In the genomic region with DNA sequence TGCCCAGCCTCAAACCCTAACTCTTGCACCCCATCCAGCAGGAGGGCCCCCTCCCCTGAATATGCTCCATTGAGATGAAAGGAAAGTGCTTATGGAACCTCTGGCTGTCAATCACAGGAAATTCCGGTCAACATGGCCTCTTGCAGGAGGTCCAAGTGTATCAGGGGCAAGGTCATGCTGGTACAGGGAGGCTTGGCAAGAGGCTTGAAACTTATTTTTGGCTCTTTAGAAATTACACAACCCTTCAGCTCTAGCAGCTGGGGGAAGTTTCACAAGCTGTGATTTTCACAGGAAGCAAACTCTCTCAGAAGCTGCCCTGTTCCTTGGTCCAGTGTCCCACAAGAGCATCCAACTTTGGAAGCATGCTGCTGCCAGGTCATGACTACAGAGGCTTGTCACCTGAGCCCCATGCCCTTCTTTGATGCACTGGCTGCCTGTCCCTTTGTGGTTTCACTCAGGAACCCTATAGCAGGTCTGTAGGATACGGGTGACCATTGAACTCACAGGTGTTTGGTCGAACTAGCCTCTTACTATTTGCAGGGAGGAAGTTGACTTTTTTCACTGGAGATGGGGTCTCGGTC, we compare ENCODE assay signal across 19 cellular contexts. TPM values are rescaled to one million over a fixed set of nuclear protein-coding genes. Genes with fewer than 3 reads are reported as not detected.
DNase-seq lines count a peak whose midpoint lies in the region; ATAC-seq and TF ChIP-seq lines count a peak whose summit lies in the region.
"Had no signal": no experiment of that assay in that cellular context is flagged by ENCODE, and none has a peak within 500 bp of the region (broad histone marks: within the 10 kb centered on the region; RNA-seq: fewer than 3 reads in every experiment).

No MANE protein-coding gene starts in this region.

- H3K9ac ChIP-seq in OCI-LY1 (ENCODE audit: low read length) (no peak overlapping the region), trophoblast cell (ENCODE audit: low read length) (no peak overlapping the region)

- WGBS in trophoblast cell (ENCODE audit: extremely low coverage, insufficient coverage, insufficient read length): no CpG with 5 or more reads among the region's 4 CpGs
- 76 to 84% methylated on average over 3 to 4 of the region's 4 CpGs for WGBS in tibial nerve, 2 donors

- TF ChIP-seq CTCF in GM12865 (IDR thresholded peaks at IDR 0.05; ENCODE audit: insufficient read depth, low read depth, low read length, missing control alignments): no peak
- no peak for TF ChIP-seq CTCF in OCI-LY1 (IDR thresholded peaks at IDR 0.05; ENCODE audit: low read length)
- TF ChIP-seq CTCF in left ventricle myocardium inferior (IDR thresholded peaks at IDR 0.05; ENCODE audit: borderline replicate concordance): no peak
- no peak for TF ChIP-seq CTCF in mesothelial cell of epicardium (IDR thresholded peaks at IDR 0.05; ENCODE audit: unreplicated experiment)
- TF ChIP-seq CTCF in tibial nerve (IDR thresholded peaks at IDR 0.05): no peak

- H4K12ac ChIP-seq in trophoblast cell (ENCODE audit: low read depth, low read length): no peak overlapping the region

- H2BK120ac ChIP-seq in trophoblast cell (ENCODE audit: insufficient read depth, low read length, poor library complexity): no peak overlapping the region

- no peak for ATAC-seq in GM21526 (IDR thresholded peaks at IDR 0.05; ENCODE audit: low FRiP score, unreplicated experiment)

- no peak overlapping the region for H3K27ac Mint-ChIP-seq in mesothelial cell of epicardium
- H3K27ac Mint-ChIP-seq: activated naive CD8-positive, alpha-beta T cell treated with anti-CD3 and anti-CD28 coated beads for 36 hours had no signal

- H3K23ac ChIP-seq in trophoblast cell (ENCODE audit: low read length): no peak overlapping the region

- no peak overlapping the region for H2AFZ ChIP-seq in OCI-LY1 (ENCODE audit: low read length)
- no peak overlapping the region for H2AFZ ChIP-seq in trophoblast cell (ENCODE audit: insufficient read depth, low read length, poor library complexity)

- H3K4me1 Mint-ChIP-seq in mesothelial cell of epicardium: no peaks in the 10 kb centered on the region
- H3K4me1 Mint-ChIP-seq: activated naive CD8-positive, alpha-beta T cell treated with anti-CD3 and anti-CD28 coated beads for 36 hours had no signal

- no peaks in the 10 kb centered on the region for H3K27me3 Mint-ChIP-seq in mesothelial cell of epicardium (ENCODE audit: low read depth)
- H3K27me3 Mint-ChIP-seq: activated naive CD8-positive, alpha-beta T cell treated with anti-CD3 and anti-CD28 coated beads for 36 hours had no signal

- H3K9me3 ChIP-seq in OCI-LY1 (ENCODE audit: low read length) (no peaks in the 10 kb centered on the region), left ventricle myocardium inferior (replicated peaks) (no peaks in the 10 kb centered on the region), trophoblast cell (ENCODE audit: insufficient read depth, low read depth, low read length) (no peaks in the 10 kb centered on the region), tibial nerve (no peaks in the 10 kb centered on the region)
- H3K9me3 ChIP-seq: BE2C, SJSA1 had no signal

- no peaks in the 10 kb centered on the region for H4K20me1 ChIP-seq in OCI-LY1 (ENCODE audit: insufficient read depth, low read length)

- no peak overlapping the region for H2BK5ac ChIP-seq in trophoblast cell (ENCODE audit: low read depth, low read length, poor library complexity)

- no peaks in the 10 kb centered on the region for H3K27me3 ChIP-seq in OCI-LY1 (ENCODE audit: insufficient read depth, low read length)
- H3K27me3 ChIP-seq in left ventricle myocardium inferior (ENCODE audit: low read depth): no peaks in the 10 kb centered on the region
- no peaks in the 10 kb centered on the region for H3K27me3 ChIP-seq in trophoblast cell (ENCODE audit: insufficient read depth, low read length)
- H3K27me3 ChIP-seq in tibial nerve: no peaks in the 10 kb centered on the region
- H3K27me3 ChIP-seq: BE2C, SJSA1 had no signal

- no peak overlapping the region for H3K14ac ChIP-seq in trophoblast cell (ENCODE audit: low read length)

- no peaks in the 10 kb centered on the region for H3K9me3 Mint-ChIP-seq in mesothelial cell of epicardium
- H3K9me3 Mint-ChIP-seq: activated naive CD8-positive, alpha-beta T cell treated with anti-CD3 and anti-CD28 coated beads for 36 hours had no signal

- H3K4ac ChIP-seq in trophoblast cell (ENCODE audit: low read depth, low read length): no peak overlapping the region

- peak overlapping the region; percentile 11 for H3K27ac ChIP-seq in OCI-LY1 (ENCODE audit: low read depth, low read length, poor library complexity, severe bottlenecking)
- H3K27ac ChIP-seq in left ventricle myocardium inferior (replicated peaks): peak overlapping the region; percentile 88
- H3K27ac ChIP-seq in trophoblast cell (ENCODE audit: low read depth, low read length): no peak overlapping the region
- H3K27ac ChIP-seq in tibial nerve: no peak overlapping the region
- H3K27ac ChIP-seq: SJSA1, VCaP had no signal

- H3K9me2 ChIP-seq in OCI-LY1 (ENCODE audit: low read depth, low read length): no peaks in the 10 kb centered on the region

- no peaks in the 10 kb centered on the region for H3K79me1 ChIP-seq in trophoblast cell (ENCODE audit: low read length)

- DNase-seq in GM12865 (ENCODE audit: low read depth) (peak; percentile 87), left ventricle myocardium inferior (no peak), trophoblast cell (peak; percentile 30 to 52), activated gamma-delta T cell treated with Interleukin-2 at 50 U/mL for 16 hours (no peak), mesothelial cell of epicardium (ENCODE audit: low spot score in 2 of 2, unreplicated experiment in 2 of 2) (no peak), tibial nerve (ENCODE audit: low spot score in 2 of 2) (no peak)
- DNase-seq: activated naive CD8-positive, alpha-beta T cell treated with anti-CD3 and anti-CD28 coated beads for 36 hours; BE2C; DMS79 treated with DMSO at 0.1 percent for 48 hours; HCEC 1CT; NCI-H1092; NCI-H510A; stimulated activated CD4-positive, alpha-beta T cell treated with anti-CD3 and anti-CD28 coated beads, Interleukin-1b, Interleukin-23, amount 100 ng/mL, for 48 hours had no signal

- peaks cover 4% of the 10 kb centered on the region for H3K4me1 ChIP-seq in OCI-LY1 (ENCODE audit: insufficient read depth, low read length, severe bottlenecking)
- H3K4me1 ChIP-seq in left ventricle myocardium inferior: peaks cover 30% of the 10 kb centered on the region
- no peaks in the 10 kb centered on the region for H3K4me1 ChIP-seq in trophoblast cell (ENCODE audit: control insufficient read depth in 1 of 2, insufficient read depth in 2 of 2, low read length in 2 of 2)
- H3K4me1 ChIP-seq in tibial nerve: peaks cover 0 to 13% (median 0%) of the 10 kb centered on the region in 4 donors
- H3K4me1 ChIP-seq: BE2C, SJSA1 had no signal

- peak in 1 of 2 donors; percentile 76 for TF ChIP-seq EP300 in tibial nerve (IDR thresholded peaks at IDR 0.05)

- no peaks in the 10 kb centered on the region for H3K79me2 ChIP-seq in OCI-LY1 (ENCODE audit: insufficient read depth, low read length)
- H3K79me2 ChIP-seq in trophoblast cell (ENCODE audit: control insufficient read depth, insufficient read depth, low read length, poor library complexity): no peaks in the 10 kb centered on the region

- TF ChIP-seq POLR2A in tibial nerve (IDR thresholded peaks at IDR 0.05): no peak

- H4K8ac ChIP-seq in trophoblast cell (ENCODE audit: low read depth, low read length): no peak overlapping the region

- no peaks in the 10 kb centered on the region for H3F3A ChIP-seq in OCI-LY1 (ENCODE audit: insufficient read depth, low read length)

- H3K36me3 ChIP-seq in OCI-LY1 (ENCODE audit: insufficient read depth, low read length): peaks cover 60% of the 10 kb centered on the region
- no peaks in the 10 kb centered on the region for H3K36me3 ChIP-seq in left ventricle myocardium inferior
- peaks cover 2 to 11% of the 10 kb centered on the region in 2 experiments for H3K36me3 ChIP-seq in trophoblast cell (ENCODE audit: control insufficient read depth in 1 of 2, insufficient read depth in 2 of 2, low read length in 2 of 2)
- no peaks in the 10 kb centered on the region for H3K36me3 ChIP-seq in tibial nerve
- H3K36me3 ChIP-seq: BE2C had no signal

- intact Hi-C loops in left ventricle myocardium inferior (cut with micrococcal nuclease): no loop called here

- H2AK5ac ChIP-seq in trophoblast cell (ENCODE audit: low read length): no peak overlapping the region

- no peak overlapping the region for H2BK12ac ChIP-seq in trophoblast cell (ENCODE audit: low read length)

- peak overlapping the region; percentile 18; the same call in 1 of the 2 replicates for H3K4me3 ChIP-seq in GM12865 (ENCODE audit: low read depth, low read length)
- H3K4me3 ChIP-seq in OCI-LY1 (ENCODE audit: low read depth, low read length, poor library complexity, severe bottlenecking): no peak overlapping the region
- H3K4me3 ChIP-seq in left ventricle myocardium inferior: no peak overlapping the region
- H3K4me3 ChIP-seq in trophoblast cell (ENCODE audit: low read depth, low read length): no peak overlapping the region
- no peak overlapping the region for H3K4me3 ChIP-seq in tibial nerve
- H3K4me3 ChIP-seq: SJSA1 had no signal

- no peak overlapping the region for H3K4me3 Mint-ChIP-seq in mesothelial cell of epicardium
- H3K4me3 Mint-ChIP-seq: activated naive CD8-positive, alpha-beta T cell treated with anti-CD3 and anti-CD28 coated beads for 36 hours had no signal

- H4K91ac ChIP-seq in trophoblast cell (ENCODE audit: low read depth, low read length): no peak overlapping the region

- no peaks in the 10 kb centered on the region for H3K36me3 Mint-ChIP-seq in mesothelial cell of epicardium

- no peak overlapping the region for H3K18ac ChIP-seq in trophoblast cell (ENCODE audit: low read length)

- H3K4me2 ChIP-seq in OCI-LY1 (ENCODE audit: low read length) (no peak overlapping the region), trophoblast cell (ENCODE audit: low read length) (no peak overlapping the region)

RNA-seq across cellular contexts. Expression of a gene that starts 8.4 kb away (rescaled TPM):
- total RNA-seq in left ventricle myocardium inferior (0.96 TPM), mesothelial cell of epicardium (6.3 to 8.9 TPM (median 8.4 TPM) in 3 replicates), tibial nerve (1 to 10 TPM in 1 of 4 donors, under 1 TPM in 1, not detected in 2; 0.90 to 2.3 TPM)
- 14.9 and 16.1 TPM in 2 replicates for polyA plus RNA-seq in trophoblast cell (2013)

RNA-seq across cellular contexts. Expression of a gene that starts 10.5 kb away (rescaled TPM):
- total RNA-seq in left ventricle myocardium inferior (465 TPM), mesothelial cell of epicardium (80.9 to 87.7 TPM (median 82.9 TPM) in 3 replicates), tibial nerve (10 to 100 TPM; 26.9 to 59.4 (median 41.3) TPM)
- polyA plus RNA-seq in trophoblast cell (2013): 55.0 and 56.5 TPM in 2 replicates

RNA-seq across cellular contexts. Expression of a gene that starts 37.5 kb away (rescaled TPM):
- total RNA-seq in left ventricle myocardium inferior (46.7 TPM), mesothelial cell of epicardium (67.8 to 74.2 TPM (median 74.0 TPM) in 3 replicates), tibial nerve (10 to 100 TPM in 3 of 4 donors, 1 to 10 TPM in 1; 5.9 to 31.4 (median 19.0) TPM)
- polyA plus RNA-seq in trophoblast cell (2013): 68.4 and 68.7 TPM in 2 replicates

RNA-seq across cellular contexts. Expression of a gene that starts 42.4 kb away (rescaled TPM):
- total RNA-seq in left ventricle myocardium inferior: not detected
- polyA plus RNA-seq in trophoblast cell (2013): 0.19 TPM in 1 of 2 replicates, not detected in the other
- total RNA-seq in mesothelial cell of epicardium: 0.45 to 0.90 TPM (median 0.58 TPM) in 3 replicates
- not detected for total RNA-seq in tibial nerve
- total RNA-seq: activated naive CD8-positive, alpha-beta T cell treated with anti-CD3 and anti-CD28 coated beads for 36 hours; fibroblast of villous mesenchyme; SJSA1 had no signal
- polyA plus RNA-seq: keratinocyte had no signal

RNA-seq across cellular contexts. Expression of a gene that starts 55.4 kb away (rescaled TPM):
- total RNA-seq in left ventricle myocardium inferior (8.1 TPM), mesothelial cell of epicardium (0.81 to 1.3 TPM (median 0.98 TPM) in 3 replicates), tibial nerve (1 to 10 TPM; 1.8 to 7.8 (median 7.2) TPM)
- polyA plus RNA-seq in trophoblast cell (2013): 10.5 and 10.9 TPM in 2 replicates

Comparison
In these comparisons a context has a peak if more than half of its experiments do, and no peak if none do; other contexts are left out.
1. DNase-seq: peak in GM12865 (single experiment) and trophoblast cell (2 of 2); none in left ventricle myocardium inferior (single experiment), activated gamma-delta T cell treated with Interleukin-2 at 50 U/mL for 16 hours (single experiment), mesothelial cell of epicardium (0 of 2) and tibial nerve (0 of 2).
2. H3K27ac ChIP-seq: peak in OCI-LY1 (single experiment) and left ventricle myocardium inferior (single experiment); none in trophoblast cell (single experiment) and tibial nerve (0 of 4).